15 cellular contexts compared by ENCODE assay signal in the genomic region with DNA sequence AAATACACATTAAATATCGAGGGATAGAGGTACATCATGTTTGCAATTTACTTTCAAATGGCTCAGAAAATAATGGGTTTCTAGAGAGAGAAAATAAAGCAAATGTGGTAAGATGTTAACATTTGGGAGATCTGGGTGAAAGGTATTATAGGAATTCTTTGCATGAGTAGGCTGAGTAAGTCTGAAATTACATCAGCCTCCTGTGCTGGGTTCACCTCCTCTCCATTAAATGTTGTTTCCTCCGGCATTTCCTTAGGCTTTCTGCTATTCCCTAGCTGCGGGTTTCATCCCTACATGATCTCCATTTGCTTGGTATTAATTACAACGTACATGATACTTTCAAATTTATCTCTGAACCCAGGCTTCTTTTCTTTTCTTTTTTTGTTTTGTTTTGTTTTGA. TPM values are rescaled to one million over a fixed set of nuclear protein-coding genes. Genes with fewer than 3 reads are reported as not detected.
DNase-seq lines count a peak whose midpoint lies in the region; ATAC-seq and TF ChIP-seq lines count a peak whose summit lies in the region.
"Had no signal": no experiment of that assay in that cellular context is flagged by ENCODE, and none has a peak within 500 bp of the region (broad histone marks: within the 10 kb centered on the region; RNA-seq: fewer than 3 reads in every experiment).

No MANE protein-coding gene starts in this region.

- H3K9me3 ChIP-seq in cardiac muscle cell (ENCODE audit: low read depth), result no peaks in the 10 kb centered on the region
- no peaks in the 10 kb centered on the region for H3K9me3 ChIP-seq in right cardiac atrium (ENCODE audit: control insufficient read depth, low read length)
- H3K9me3 ChIP-seq in SJCRH30 (replicated peaks), result no peaks in the 10 kb centered on the region
- no peaks in the 10 kb centered on the region for H3K9me3 ChIP-seq in smooth muscle cell (replicated peaks; ENCODE audit: low read depth)

- ATAC-seq in right cardiac atrium, result no peak
- no peak for ATAC-seq in GM18520 (IDR thresholded peaks at IDR 0.05; ENCODE audit: unreplicated experiment)

- peak in 1 of 2 donors; percentile 26 for DNase-seq in cardiac muscle cell (ENCODE audit: low read depth in 1 of 2, low spot score in 1 of 2)
- no peak for DNase-seq in right cardiac atrium
- DNase-seq in SJCRH30, result no peak
- peak; percentile 26 for DNase-seq in fibroblast of peridontal ligament (ENCODE audit: extremely low read depth)
- no peak for DNase-seq in smooth muscle cell (lab: John Stamatoyannopoulos, UW; ENCODE audit: unreplicated experiment)
- DNase-seq in SHP77 (lab: John Stamatoyannopoulos, UW), result no peak
- DNase-seq in activated CD4-positive, alpha-beta memory T cell treated with anti-CD3 and anti-CD28 coated beads for 36 hours, result no peak
- DNase-seq: C1 segment of cervical spinal cord, DND-41, Kasumi-1, MM.1S, NCI-H774 had no signal

- H3K27ac Mint-ChIP-seq in activated CD4-positive, alpha-beta memory T cell treated with anti-CD3 and anti-CD28 coated beads for 36 hours, result no peak overlapping the region

- H3K4me2 ChIP-seq in smooth muscle cell, result peak overlapping the region; percentile 4

- POLR2A ChIA-PET in activated CD4-positive, alpha-beta memory T cell treated with anti-CD3 and anti-CD28 coated beads for 36 hours (lab: Charles Lee), result no interaction called here

- H3K27ac ChIP-seq in cardiac muscle cell, result peak overlapping the region; percentile 75
- no peak overlapping the region for H3K27ac ChIP-seq in right cardiac atrium (ENCODE audit: low read length)
- peak overlapping the region; percentile 35 for H3K27ac ChIP-seq in SJCRH30
- H3K27ac ChIP-seq in smooth muscle cell (ENCODE audit: low read depth), result no peak overlapping the region
- H3K27ac ChIP-seq: SK-N-MC had no signal

- H3K4me1 Mint-ChIP-seq in activated CD4-positive, alpha-beta memory T cell treated with anti-CD3 and anti-CD28 coated beads for 36 hours (ENCODE audit: low read depth), result no peaks in the 10 kb centered on the region

- H3F3A ChIP-seq in smooth muscle cell (ENCODE audit: low read depth), result no peaks in the 10 kb centered on the region

- peak overlapping the region; percentile 31 for H2AFZ ChIP-seq in smooth muscle cell (ENCODE audit: low read depth)

- H3K79me2 ChIP-seq in smooth muscle cell (ENCODE audit: low read depth), result no peaks in the 10 kb centered on the region

- H3K9ac ChIP-seq in smooth muscle cell (ENCODE audit: low read depth), result no peak overlapping the region

- H3K4me3 ChIP-seq in cardiac muscle cell, result no peak overlapping the region
- no peak overlapping the region for H3K4me3 ChIP-seq in right cardiac atrium (ENCODE audit: low read length)
- H3K4me3 ChIP-seq in SJCRH30, result no peak overlapping the region; the same call in 1 of the 2 replicates
- no peak overlapping the region for H3K4me3 ChIP-seq in smooth muscle cell
- H3K4me3 ChIP-seq: SK-N-MC had no signal

- H3K27me3 Mint-ChIP-seq in activated CD4-positive, alpha-beta memory T cell treated with anti-CD3 and anti-CD28 coated beads for 36 hours, result peaks cover 3% of the 10 kb centered on the region

- no peaks in the 10 kb centered on the region for H4K20me1 ChIP-seq in smooth muscle cell (ENCODE audit: low read depth)

- intact Hi-C loops in right cardiac atrium (cut with DNase I), result no loop called here
- intact Hi-C loops in activated CD4-positive, alpha-beta memory T cell treated with anti-CD3 and anti-CD28 coated beads for 36 hours (cut with micrococcal nuclease), result no loop called here

- TF ChIP-seq CTCF in cardiac muscle cell (IDR thresholded peaks at IDR 0.05; ENCODE audit: low read depth, low read length) (no peak), smooth muscle cell (IDR thresholded peaks at IDR 0.05; ENCODE audit: borderline replicate concordance, insufficient read depth, poor library complexity, severe bottlenecking) (no peak)

- H3K27me3 ChIP-seq in cardiac muscle cell, result no peaks in the 10 kb centered on the region
- no peaks in the 10 kb centered on the region for H3K27me3 ChIP-seq in right cardiac atrium (ENCODE audit: control insufficient read depth, insufficient read depth)
- no peaks in the 10 kb centered on the region for H3K27me3 ChIP-seq in SJCRH30
- H3K27me3 ChIP-seq in smooth muscle cell (ENCODE audit: low read depth), result no peaks in the 10 kb centered on the region

- no peaks in the 10 kb centered on the region for H3K36me3 ChIP-seq in cardiac muscle cell
- H3K36me3 ChIP-seq in SJCRH30, result no peaks in the 10 kb centered on the region
- H3K36me3 ChIP-seq in smooth muscle cell (ENCODE audit: low read depth), result no peaks in the 10 kb centered on the region

- H3K4me1 ChIP-seq in cardiac muscle cell (ENCODE audit: low read depth) (peaks cover 49% of the 10 kb centered on the region), right cardiac atrium (ENCODE audit: control insufficient read depth, insufficient read depth, low read length) (peaks cover 10% of the 10 kb centered on the region), SJCRH30 (peaks cover 33% of the 10 kb centered on the region), smooth muscle cell (ENCODE audit: low read depth) (peaks cover 12% of the 10 kb centered on the region)

- CTCF ChIA-PET in activated CD4-positive, alpha-beta memory T cell treated with anti-CD3 and anti-CD28 coated beads for 36 hours (lab: Charles Lee), result no interaction called here

- WGBS in right cardiac atrium, result 79% methylated on average over 4 of the region's 4 CpGs
- WGBS in smooth muscle cell (ENCODE audit: low lambda C conversion rate), result 76% methylated on average over 4 of the region's 4 CpGs

- H3K9me3 Mint-ChIP-seq in activated CD4-positive, alpha-beta memory T cell treated with anti-CD3 and anti-CD28 coated beads for 36 hours, result no peaks in the 10 kb centered on the region

- H3K4me3 Mint-ChIP-seq in activated CD4-positive, alpha-beta memory T cell treated with anti-CD3 and anti-CD28 coated beads for 36 hours, result no peak overlapping the region

- no peaks in the 10 kb centered on the region for H3K36me3 Mint-ChIP-seq in activated CD4-positive, alpha-beta memory T cell treated with anti-CD3 and anti-CD28 coated beads for 36 hours

RNA-seq across cellular contexts. Expression of a gene that starts 31.6 kb away (rescaled TPM):
- total RNA-seq in cardiac muscle cell (0.39 and 1.1 TPM in 2 replicates), right cardiac atrium (1 to 10 TPM in 2 of 4 donors, under 1 TPM in 2; 0.56 to 2.1 (median 1.2) TPM), smooth muscle cell (1.8 and 2.2 TPM in 2 replicates)
- polyA plus RNA-seq in cardiac muscle cell (0.21 and 1.9 TPM in 2 replicates), right cardiac atrium (1.7 TPM), smooth muscle cell (0.46 and 1.5 TPM in 2 replicates)
- total RNA-seq in SJCRH30 (2014; rRNA removed; shearing (Covaris generic)), result 0.32 TPM in 1 of 2 replicates, not detected in the other
- total RNA-seq in activated CD4-positive, alpha-beta memory T cell treated with anti-CD3 and anti-CD28 coated beads for 36 hours, result 1 to 10 TPM in 1 of 2 experiments, under 1 TPM in 1; 0.97 to 1.3 TPM
- total RNA-seq: HT-29 had no signal

RNA-seq across cellular contexts. Expression of a gene that starts 32.1 kb away (rescaled TPM):
- total RNA-seq in cardiac muscle cell (54.5 and 144 TPM in 2 replicates), right cardiac atrium (10 to 100 TPM; 36.6 to 46.2 (median 40.6) TPM), smooth muscle cell (40.8 and 42.6 TPM in 2 replicates)
- polyA plus RNA-seq in cardiac muscle cell (93.4 and 102 TPM in 2 replicates), right cardiac atrium (63.5 TPM), smooth muscle cell (73.3 and 80.6 TPM in 2 replicates)
- total RNA-seq in SJCRH30 (2014; rRNA removed; shearing (Covaris generic)), result 27.9 and 29.2 TPM in 2 replicates
- 10 to 100 TPM; 50.8 to 52.3 TPM for total RNA-seq in activated CD4-positive, alpha-beta memory T cell treated with anti-CD3 and anti-CD28 coated beads for 36 hours

RNA-seq across cellular contexts. Expression of a gene that starts 38.9 kb away (rescaled TPM):
- total RNA-seq in cardiac muscle cell (1.8 and 3.2 TPM in 2 replicates), right cardiac atrium (1 to 10 TPM; 1.4 to 2.9 (median 2.3) TPM), smooth muscle cell (0.67 and 1.6 TPM in 2 replicates)
- polyA plus RNA-seq in cardiac muscle cell (4.2 and 7.1 TPM in 2 replicates), right cardiac atrium (0.61 TPM), smooth muscle cell (1.2 and 1.8 TPM in 2 replicates)
- total RNA-seq in SJCRH30 (2014; rRNA removed; shearing (Covaris generic)), result 0.40 and 0.51 TPM in 2 replicates
- total RNA-seq in activated CD4-positive, alpha-beta memory T cell treated with anti-CD3 and anti-CD28 coated beads for 36 hours, result 1 to 10 TPM; 1.5 to 2.3 TPM

RNA-seq across cellular contexts. Expression of a gene that starts 43.6 kb away (rescaled TPM):
- total RNA-seq in cardiac muscle cell (8.1 and 14.9 TPM in 2 replicates), right cardiac atrium (1 to 10 TPM; 3.5 to 6.5 (median 5.3) TPM), smooth muscle cell (0.04 and 0.18 TPM in 2 replicates)
- polyA plus RNA-seq in cardiac muscle cell (16.3 and 21.8 TPM in 2 replicates), right cardiac atrium (3.2 TPM), smooth muscle cell (0.25 and 0.44 TPM in 2 replicates)
- 0.02 and 0.10 TPM in 2 replicates for total RNA-seq in SJCRH30 (2014; rRNA removed; shearing (Covaris generic))
- 1 to 10 TPM; 3.0 to 3.2 TPM for total RNA-seq in activated CD4-positive, alpha-beta memory T cell treated with anti-CD3 and anti-CD28 coated beads for 36 hours

Comparison
In these comparisons a context has a peak if more than half of its experiments do, and no peak if none do; other contexts are left out.
1. H3K27ac ChIP-seq: peak in cardiac muscle cell (single experiment) and SJCRH30 (single experiment); none in right cardiac atrium (single experiment) and smooth muscle cell (single experiment).